Comparison of ENCODE assay signal across 15 cellular contexts in genomic region chr14:105384605-105385321, GRCh38. TPM values are rescaled to one million over a fixed set of nuclear protein-coding genes. Genes with fewer than 3 reads are reported as not detected.
DNase-seq lines count a peak whose midpoint lies in the region; ATAC-seq and TF ChIP-seq lines count a peak whose summit lies in the region.
"Had no signal": no experiment of that assay in that cellular context is flagged by ENCODE, and none has a peak within 500 bp of the region (broad histone marks: within the 10 kb centered on the region; RNA-seq: fewer than 3 reads in every experiment).

No MANE protein-coding gene starts in this region.

- no peak for TF ChIP-seq CTCF in BE2C (IDR thresholded peaks at IDR 0.05; ENCODE audit: low read depth, low read length)
- TF ChIP-seq CTCF in SK-N-SH (IDR thresholded peaks at IDR 0.05) = no peak
- no peak for TF ChIP-seq CTCF in smooth muscle cell (IDR thresholded peaks at IDR 0.05; ENCODE audit: borderline replicate concordance, insufficient read depth, poor library complexity, severe bottlenecking)

- peak overlapping the region; percentile 95 for H3K27ac Mint-ChIP-seq in dendritic cell treated with granulocyte-macrophage colony-stimulating factor and Interleukin-4, amounts not matched to agents 40 ng/mL and 50 ng/mL, for 4 days
- H3K27ac Mint-ChIP-seq: CD4-positive, CD25-positive, alpha-beta regulatory T cell had no signal

- H3K27me3 Mint-ChIP-seq in dendritic cell treated with granulocyte-macrophage colony-stimulating factor and Interleukin-4, amounts not matched to agents 40 ng/mL and 50 ng/mL, for 4 days = no peaks in the 10 kb centered on the region
- H3K27me3 Mint-ChIP-seq: CD4-positive, CD25-positive, alpha-beta regulatory T cell had no signal

- H3K23ac ChIP-seq in neuronal stem cell (ENCODE audit: low read depth, low read length, poor library complexity) = peak overlapping the region; percentile 20

- no peak overlapping the region for H2BK15ac ChIP-seq in neuronal stem cell (ENCODE audit: low read length)

- CTCF ChIA-PET in SK-N-SH (lab: Yijun Ruan, JAX) = interaction anchor here (1.0 to 3.4 kb wide), 4 partner anchors 13 to 105 kb away, joined by 3 to 15 read pairs (median 6); partner anchors contain the start of gene TEX22

- TF ChIP-seq EP300 in SK-N-SH (IDR thresholded peaks at IDR 0.05; ENCODE audit: borderline replicate concordance in 1 of 2, low read depth in 1 of 2, low read length in 1 of 2) = no peak

- intact Hi-C loops in Right ventricle myocardium inferior (cut with DNase I) = no loop called here
- intact Hi-C loops in left ventricle myocardium superior (cut with micrococcal nuclease) = no loop called here
- intact Hi-C loops in dendritic cell treated with granulocyte-macrophage colony-stimulating factor and Interleukin-4, amounts not matched to agents 40 ng/mL and 50 ng/mL, for 4 days (cut with micrococcal nuclease) = no loop called here

- ATAC-seq in Right ventricle myocardium inferior = no peak
- no peak for ATAC-seq in left ventricle myocardium superior
- ATAC-seq: GM12878, HepG2 had no signal

- WGBS in neuronal stem cell (ENCODE audit: extremely low coverage in 2 of 2, insufficient read length in 2 of 2, insufficient replicate concordance in 1 of 2), 2 donors = no CpG with 5 or more reads among the region's 29 CpGs
- 97% methylated on average over 25 of the region's 29 CpGs for WGBS in SK-N-SH (ENCODE audit: low lambda C conversion rate)
- WGBS in smooth muscle cell (ENCODE audit: low lambda C conversion rate) = 92% methylated on average over 26 of the region's 29 CpGs

- no peak overlapping the region for H3K4me3 Mint-ChIP-seq in dendritic cell treated with granulocyte-macrophage colony-stimulating factor and Interleukin-4, amounts not matched to agents 40 ng/mL and 50 ng/mL, for 4 days
- H3K4me3 Mint-ChIP-seq: CD4-positive, CD25-positive, alpha-beta regulatory T cell had no signal

- no peak for TF ChIP-seq RAD21 in SK-N-SH (IDR thresholded peaks at IDR 0.05; ENCODE audit: low read length)

- H3K4me1 ChIP-seq in BE2C (no peaks in the 10 kb centered on the region), neuronal stem cell (ENCODE audit: control insufficient read depth in 2 of 2, insufficient read depth in 1 of 2, low read depth in 1 of 2, low read length in 2 of 2) (no peaks in the 10 kb centered on the region), SK-N-SH (ENCODE audit: control insufficient read depth in 1 of 2, insufficient read depth in 2 of 2, low read depth in 1 of 2, low read length in 1 of 2) (peaks cover 0 to 2% of the 10 kb centered on the region in 2 experiments; a peak in 1 of 4 replicates), smooth muscle cell (ENCODE audit: low read depth) (no peaks in the 10 kb centered on the region)

- no peaks in the 10 kb centered on the region for H3K9me3 Mint-ChIP-seq in dendritic cell treated with granulocyte-macrophage colony-stimulating factor and Interleukin-4, amounts not matched to agents 40 ng/mL and 50 ng/mL, for 4 days
- H3K9me3 Mint-ChIP-seq: CD4-positive, CD25-positive, alpha-beta regulatory T cell had no signal

- H3K36me3 ChIP-seq in BE2C (no peaks in the 10 kb centered on the region), neuronal stem cell (replicated peaks in 1 of 2; ENCODE audit: control insufficient read depth in 2 of 2, insufficient read depth in 2 of 2, low read length in 2 of 2) (peaks cover 11 to 67% of the 10 kb centered on the region in 2 donors), SK-N-SH (replicated peaks in 1 of 2; ENCODE audit: control insufficient read depth in 1 of 2, insufficient read depth in 2 of 2, low read length in 1 of 2) (peaks cover 0 to 55% of the 10 kb centered on the region in 2 experiments), smooth muscle cell (ENCODE audit: low read depth) (no peaks in the 10 kb centered on the region)

- POLR2A ChIA-PET in SK-N-SH (lab: Yijun Ruan, JAX) = no interaction called here

- no peaks in the 10 kb centered on the region for H3K9me2 ChIP-seq in SK-N-SH

- DNase-seq in Right ventricle myocardium inferior (ENCODE audit: missing footprints) = peak; percentile 47
- no peak for DNase-seq in left ventricle myocardium superior
- DNase-seq in BE2C = peak; percentile 9
- DNase-seq in neuronal stem cell (ENCODE audit: low spot score) = no peak
- DNase-seq in SK-N-SH = no peak
- no peak for DNase-seq in smooth muscle cell (lab: John Stamatoyannopoulos, UW; ENCODE audit: unreplicated experiment)
- no peak for DNase-seq in inferior parietal cortex (ENCODE audit: extremely low spot score)
- DNase-seq: CD4-positive, CD25-positive, alpha-beta regulatory T cell; DMS 273 treated with DMSO at 0.1 percent for 48 hours; HCEC 1CT had no signal

- H3K27me3 ChIP-seq in BE2C (no peaks in the 10 kb centered on the region), neuronal stem cell (ENCODE audit: control insufficient read depth in 3 of 3, insufficient read depth in 3 of 3, low read depth in 1 of 3, low read length in 3 of 3) (no peaks in the 10 kb centered on the region), SK-N-SH (ENCODE audit: insufficient read depth) (no peaks in the 10 kb centered on the region), smooth muscle cell (ENCODE audit: low read depth) (no peaks in the 10 kb centered on the region)
- H3K27me3 ChIP-seq: BLaER1 had no signal

- peaks cover 88% of the 10 kb centered on the region for H3K36me3 Mint-ChIP-seq in dendritic cell treated with granulocyte-macrophage colony-stimulating factor and Interleukin-4, amounts not matched to agents 40 ng/mL and 50 ng/mL, for 4 days (ENCODE audit: low read depth)
- H3K36me3 Mint-ChIP-seq: CD4-positive, CD25-positive, alpha-beta regulatory T cell had no signal

- H3K14ac ChIP-seq in neuronal stem cell (ENCODE audit: low read length) = peak overlapping the region; percentile 38

- H3K4me3 ChIP-seq in BE2C (ENCODE audit: low read depth, low read length) (no peak overlapping the region), neuronal stem cell (ENCODE audit: low read length in 2 of 2) (no peak overlapping the region), SK-N-SH (ENCODE audit: low read depth in 2 of 2, low read length in 1 of 2) (no peak overlapping the region), smooth muscle cell (no peak overlapping the region)
- H3K4me3 ChIP-seq: BLaER1, GM12878 had no signal

- no peak overlapping the region for H4K91ac ChIP-seq in neuronal stem cell (ENCODE audit: low read depth, low read length, poor library complexity)

- H3K9me3 ChIP-seq in BE2C (no peaks in the 10 kb centered on the region), neuronal stem cell (replicated peaks in 1 of 2; ENCODE audit: control insufficient read depth in 2 of 2, insufficient read depth in 1 of 2, low read depth in 1 of 2, low read length in 2 of 2) (no peaks in the 10 kb centered on the region), SK-N-SH (no peaks in the 10 kb centered on the region), smooth muscle cell (replicated peaks; ENCODE audit: low read depth) (no peaks in the 10 kb centered on the region)
- H3K9me3 ChIP-seq: BLaER1 had no signal

- no peak overlapping the region for H2AK5ac ChIP-seq in neuronal stem cell (ENCODE audit: low read depth, low read length)

- H4K8ac ChIP-seq in neuronal stem cell (ENCODE audit: low read depth, low read length) = peak overlapping the region; percentile 72

- peaks cover 5% of the 10 kb centered on the region for H3K79me1 ChIP-seq in neuronal stem cell (ENCODE audit: low read depth, low read length)

- H3K4me2 ChIP-seq in neuronal stem cell (ENCODE audit: insufficient read depth, low read length, poor library complexity, severe bottlenecking) (no peak overlapping the region), SK-N-SH (no peak overlapping the region), smooth muscle cell (no peak overlapping the region)
- H3K4me2 ChIP-seq: BLaER1 had no signal

- H3K4ac ChIP-seq in neuronal stem cell (ENCODE audit: low read length) = no peak overlapping the region

- H2BK5ac ChIP-seq in neuronal stem cell (ENCODE audit: low read length) = peak overlapping the region; percentile 39

- no peak overlapping the region for H3K18ac ChIP-seq in neuronal stem cell (ENCODE audit: low read length)

- H3K9ac ChIP-seq in neuronal stem cell (ENCODE audit: low read depth, low read length, poor library complexity) (peak overlapping the region; percentile 50), SK-N-SH (no peak overlapping the region), smooth muscle cell (ENCODE audit: low read depth) (no peak overlapping the region)
- H3K9ac ChIP-seq: BLaER1 had no signal

- H4K20me1 ChIP-seq in SK-N-SH (ENCODE audit: insufficient read depth) = no peaks in the 10 kb centered on the region
- no peaks in the 10 kb centered on the region for H4K20me1 ChIP-seq in smooth muscle cell (ENCODE audit: low read depth)

- H3K27ac ChIP-seq in neuronal stem cell (replicated peaks; ENCODE audit: low read length) = no peak overlapping the region
- H3K27ac ChIP-seq in SK-N-SH (ENCODE audit: low read depth in 2 of 2, low read length in 1 of 2) = no peak overlapping the region
- H3K27ac ChIP-seq in smooth muscle cell (ENCODE audit: low read depth) = no peak overlapping the region
- H3K27ac ChIP-seq: 22Rv1, BLaER1 had no signal

- H3K4me1 Mint-ChIP-seq in dendritic cell treated with granulocyte-macrophage colony-stimulating factor and Interleukin-4, amounts not matched to agents 40 ng/mL and 50 ng/mL, for 4 days (ENCODE audit: low read depth) = peaks cover 59% of the 10 kb centered on the region
- H3K4me1 Mint-ChIP-seq: CD4-positive, CD25-positive, alpha-beta regulatory T cell had no signal

- no peak overlapping the region for H2BK12ac ChIP-seq in neuronal stem cell (ENCODE audit: low read length)

- no peak overlapping the region for H2BK120ac ChIP-seq in neuronal stem cell (ENCODE audit: low read depth, low read length)

- H3F3A ChIP-seq in SK-N-SH (replicated peaks; ENCODE audit: insufficient read depth) = no peaks in the 10 kb centered on the region
- H3F3A ChIP-seq in smooth muscle cell (ENCODE audit: low read depth) = no peaks in the 10 kb centered on the region

- no peaks in the 10 kb centered on the region for H3K79me2 ChIP-seq in SK-N-SH (ENCODE audit: insufficient read depth)
- no peaks in the 10 kb centered on the region for H3K79me2 ChIP-seq in smooth muscle cell (ENCODE audit: low read depth)

- H2AFZ ChIP-seq in neuronal stem cell (ENCODE audit: low read length) = no peak overlapping the region
- H2AFZ ChIP-seq in SK-N-SH (ENCODE audit: low read depth) = no peak overlapping the region
- no peak overlapping the region for H2AFZ ChIP-seq in smooth muscle cell (ENCODE audit: low read depth)

RNA-seq across cellular contexts. Expression of gene TEX22, which starts 13.6 kb away (rescaled TPM):
- total RNA-seq in Right ventricle myocardium inferior (2.4 TPM), left ventricle myocardium superior (1.6 TPM), smooth muscle cell (0.09 and 1.7 TPM in 2 replicates)
- polyA plus RNA-seq in BE2C (2012; ENCODE audit: insufficient read depth, insufficient read length, low read depth) = 2.7 TPM
- 0.21 TPM for polyA plus RNA-seq in neuronal stem cell (2013, experiment 1 of 2)
- polyA plus RNA-seq in neuronal stem cell (2013, experiment 2 of 2) = 0.21 TPM
- polyA plus RNA-seq in SK-N-SH (2012; rRNA removed) (0.26 and 0.29 TPM in 2 replicates), smooth muscle cell (0.50 and 0.93 TPM in 2 replicates)
- 0.04 and 0.35 TPM in 2 replicates for polyA plus RNA-seq in SK-N-SH (2012; cell fraction: cytosol; rRNA removed)
- polyA plus RNA-seq in SK-N-SH (2012; cell fraction: nucleus; rRNA removed) = 2.6 TPM in 2 replicates

RNA-seq across cellular contexts. Expression of gene MTA1, which starts 34.9 kb away (rescaled TPM):
- total RNA-seq in Right ventricle myocardium inferior = 192 TPM
- total RNA-seq in left ventricle myocardium superior = 201 TPM
- 121 TPM for polyA plus RNA-seq in BE2C (2012; ENCODE audit: insufficient read depth, insufficient read length, low read depth)
- polyA plus RNA-seq in neuronal stem cell (2013, experiment 1 of 2) = 199 TPM
- polyA plus RNA-seq in neuronal stem cell (2013, experiment 2 of 2) = 194 TPM
- polyA plus RNA-seq in SK-N-SH (2012; rRNA removed) = 74.8 and 96.3 TPM in 2 replicates
- polyA plus RNA-seq in SK-N-SH (2012; cell fraction: cytosol; rRNA removed) = 45.4 and 60.6 TPM in 2 replicates
- polyA plus RNA-seq in SK-N-SH (2012; cell fraction: nucleus; rRNA removed) = 499 and 721 TPM in 2 replicates
- total RNA-seq in smooth muscle cell = 25.5 and 41.3 TPM in 2 replicates
- 48.7 and 60.4 TPM in 2 replicates for polyA plus RNA-seq in smooth muscle cell

Comparison
In these comparisons a context has a peak if more than half of its experiments do, and no peak if none do; other contexts are left out.
1. DNase-seq: peak in Right ventricle myocardium inferior (single experiment) and BE2C (single experiment); none in left ventricle myocardium superior (single experiment), neuronal stem cell (single experiment), SK-N-SH (single experiment), smooth muscle cell (single experiment) and inferior parietal cortex (single experiment).